Comparison of ENCODE assay signal across 11 cellular contexts in the genomic region with DNA sequence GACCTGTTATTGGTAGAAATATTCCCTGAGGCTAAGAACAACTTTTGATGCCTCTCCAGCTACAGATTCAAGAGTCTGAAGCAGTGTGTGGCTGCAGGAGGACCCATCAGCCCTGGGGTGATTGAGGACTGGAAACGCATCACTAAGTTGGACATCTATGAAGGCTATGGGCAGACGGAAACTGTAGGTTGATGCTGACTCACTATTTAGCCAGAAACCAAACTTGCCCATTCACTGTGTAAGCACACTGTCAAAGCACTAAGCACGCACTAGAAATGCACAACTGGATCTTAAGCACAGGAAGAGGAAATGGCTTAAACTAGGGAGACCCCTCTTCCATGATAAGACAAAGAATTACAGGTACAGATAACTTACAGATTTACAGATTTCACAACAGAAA. TPM values are rescaled to one million over a fixed set of nuclear protein-coding genes. Genes with fewer than 3 reads are reported as not detected.
DNase-seq lines count a peak whose midpoint lies in the region; ATAC-seq and TF ChIP-seq lines count a peak whose summit lies in the region.
"Had no signal": no experiment of that assay in that cellular context is flagged by ENCODE, and none has a peak within 500 bp of the region (broad histone marks: within the 10 kb centered on the region; RNA-seq: fewer than 3 reads in every experiment).

No MANE protein-coding gene starts in this region.

- H3K4me2 ChIP-seq in mammary epithelial cell (ENCODE audit: insufficient read depth, low read depth, low read length) (peak overlapping the region; percentile 29), SK-N-SH (no peak overlapping the region)

- no peaks in the 10 kb centered on the region for H3K27me3 ChIP-seq in mammary epithelial cell (ENCODE audit: insufficient read depth, low read length)
- no peaks in the 10 kb centered on the region for H3K27me3 ChIP-seq in SK-N-SH (ENCODE audit: insufficient read depth)
- H3K27me3 ChIP-seq in WERI-Rb-1 (ENCODE audit: insufficient read depth, low read depth, severe bottlenecking): no peaks in the 10 kb centered on the region

- H3K27ac ChIP-seq in mammary epithelial cell (ENCODE audit: insufficient read depth, low read depth, low read length): peak overlapping the region; percentile 83
- no peak overlapping the region for H3K27ac ChIP-seq in SK-N-SH (ENCODE audit: low read depth in 2 of 2, low read length in 1 of 2)
- no peak overlapping the region for H3K27ac ChIP-seq in WERI-Rb-1

- ATAC-seq in GM21515 (IDR thresholded peaks at IDR 0.05; ENCODE audit: unreplicated experiment): peak; percentile 64
- peak; percentile 90 for ATAC-seq in HG03378 (IDR thresholded peaks at IDR 0.05; ENCODE audit: unreplicated experiment)

- TF ChIP-seq CTCF in mammary epithelial cell (conservative IDR thresholded peaks at IDR 0.05 in 1 of 2, IDR thresholded peaks at IDR 0.05 in 1 of 2; ENCODE audit: extremely low read depth in 1 of 2, insufficient read depth in 1 of 2, low read depth in 1 of 2, low read length in 2 of 2) (no peak), SK-N-SH (IDR thresholded peaks at IDR 0.05) (no peak), WERI-Rb-1 (IDR thresholded peaks at IDR 0.05; ENCODE audit: low read depth, low read length) (no peak)

- no peaks in the 10 kb centered on the region for H3F3A ChIP-seq in SK-N-SH (replicated peaks; ENCODE audit: insufficient read depth)

- no peaks in the 10 kb centered on the region for H3K9me2 ChIP-seq in SK-N-SH

- peak overlapping the region; percentile 47 for H3K9ac ChIP-seq in mammary epithelial cell (ENCODE audit: insufficient read depth, low read length)
- no peak overlapping the region for H3K9ac ChIP-seq in SK-N-SH

- TF ChIP-seq EP300 in SK-N-SH (IDR thresholded peaks at IDR 0.05; ENCODE audit: borderline replicate concordance in 1 of 2, low read depth in 1 of 2, low read length in 1 of 2): no peak

- H3K4me3 ChIP-seq in mammary epithelial cell (replicated peaks in 1 of 3; ENCODE audit: insufficient read depth in 1 of 3, low read depth in 2 of 3, low read length in 3 of 3) (no peak overlapping the region), SK-N-SH (ENCODE audit: low read depth in 2 of 2, low read length in 1 of 2) (no peak overlapping the region), WERI-Rb-1 (ENCODE audit: low read depth, low read length) (no peak overlapping the region)

- H3K9me3 ChIP-seq in mammary epithelial cell (replicated peaks; ENCODE audit: insufficient read depth, low read length) (no peaks in the 10 kb centered on the region), SK-N-SH (0 out of 2 replicates have a peak, but pooled peaks cover 4% of the 10 kb centered on the region), WERI-Rb-1 (ENCODE audit: severe bottlenecking) (no peaks in the 10 kb centered on the region)

- TF ChIP-seq RAD21 in SK-N-SH (IDR thresholded peaks at IDR 0.05; ENCODE audit: low read length): no peak

- H2AFZ ChIP-seq in mammary epithelial cell (ENCODE audit: low read depth, low read length): peak overlapping the region; percentile 67
- no peak overlapping the region for H2AFZ ChIP-seq in SK-N-SH (ENCODE audit: low read depth)

- CTCF ChIA-PET in mammary epithelial cell (lab: Charles Lee; ENCODE audit: low non-redundant PET) (no interaction called here), SK-N-SH (lab: Yijun Ruan, JAX) (no interaction called here)

- intact Hi-C loops in mammary epithelial cell (cut with micrococcal nuclease): no loop called here

- POLR2A ChIA-PET in SK-N-SH (lab: Yijun Ruan, JAX): no interaction called here

- dilution Hi-C loops in mammary epithelial cell (cut with HindIII; ENCODE audit: low sequenced_read_pairs): no loop called here

- 15% methylated on average over 3 of the region's 3 CpGs for WGBS in mammary epithelial cell (ENCODE audit: low coverage, missing lambda C conversion rate)
- 69% methylated on average over 3 of the region's 3 CpGs for WGBS in SK-N-SH (ENCODE audit: low lambda C conversion rate)

- no TSS peak for BruUV-seq in mammary epithelial cell (replicated peaks; lab: Mats Ljungman, UMichigan)

- H3K4me1 ChIP-seq in mammary epithelial cell (ENCODE audit: insufficient read depth, low read length) (peaks cover 34% of the 10 kb centered on the region), SK-N-SH (ENCODE audit: control insufficient read depth in 1 of 2, insufficient read depth in 2 of 2, low read depth in 1 of 2, low read length in 1 of 2) (peaks cover 0 to 3% of the 10 kb centered on the region in 2 experiments; a peak in 1 of 4 replicates)

- H4K20me1 ChIP-seq in mammary epithelial cell (ENCODE audit: insufficient read depth, low read length) (no peaks in the 10 kb centered on the region), SK-N-SH (ENCODE audit: insufficient read depth) (no peaks in the 10 kb centered on the region)

- in situ Hi-C loops in mammary epithelial cell (cut with MboI; ENCODE audit: low sequenced_read_pairs in 2 of 2): no loop called here

- H3K79me2 ChIP-seq in mammary epithelial cell (ENCODE audit: insufficient read depth, low read length) (no peaks in the 10 kb centered on the region), SK-N-SH (ENCODE audit: insufficient read depth) (no peaks in the 10 kb centered on the region)

- DNase-seq in DMS53 treated with DMSO at 0.1 percent for 48 hours (lab: John Stamatoyannopoulos, UW; ENCODE audit: unreplicated experiment): peak; percentile 43
- peak; percentile 92 for DNase-seq in mammary epithelial cell
- DNase-seq in SK-N-SH: no peak
- no peak for DNase-seq in WERI-Rb-1
- DNase-seq in T-helper 2 cell: no peak
- DNase-seq in NCI-H69 (lab: John Stamatoyannopoulos, UW): no peak
- DNase-seq: AML-193, aorta had no signal

- H3K36me3 ChIP-seq in mammary epithelial cell (ENCODE audit: insufficient read depth, low read length): no peaks in the 10 kb centered on the region
- no peaks in the 10 kb centered on the region for H3K36me3 ChIP-seq in SK-N-SH (replicated peaks in 1 of 2; ENCODE audit: control insufficient read depth in 1 of 2, insufficient read depth in 2 of 2, low read length in 1 of 2)
- no peaks in the 10 kb centered on the region for H3K36me3 ChIP-seq in WERI-Rb-1

TF ChIP-seq in SK-N-SH, 30 proteins besides CTCF, POLR2A, EP300 and RAD21 (continues in another document):
- TF ChIP-seq EZH2phosphoT487 (IDR thresholded peaks at IDR 0.05; ENCODE audit: borderline replicate concordance, low read depth) (no peak), TCF12 (IDR thresholded peaks at IDR 0.05) (no peak), YY1 (IDR thresholded peaks at IDR 0.05; ENCODE audit: low read depth) (no peak), MEF2A (IDR thresholded peaks at IDR 0.05; ENCODE audit: borderline replicate concordance, low read depth) (no peak), RFX5 (IDR thresholded peaks at IDR 0.05; ENCODE audit: low read length) (no peak), FOXJ3 (CRISPR knock-in tag; IDR thresholded peaks at IDR 0.05) (no peak), RCOR1 (IDR thresholded peaks at IDR 0.05; ENCODE audit: low read length) (no peak)
- TF ChIP-seq, protein P1, sequence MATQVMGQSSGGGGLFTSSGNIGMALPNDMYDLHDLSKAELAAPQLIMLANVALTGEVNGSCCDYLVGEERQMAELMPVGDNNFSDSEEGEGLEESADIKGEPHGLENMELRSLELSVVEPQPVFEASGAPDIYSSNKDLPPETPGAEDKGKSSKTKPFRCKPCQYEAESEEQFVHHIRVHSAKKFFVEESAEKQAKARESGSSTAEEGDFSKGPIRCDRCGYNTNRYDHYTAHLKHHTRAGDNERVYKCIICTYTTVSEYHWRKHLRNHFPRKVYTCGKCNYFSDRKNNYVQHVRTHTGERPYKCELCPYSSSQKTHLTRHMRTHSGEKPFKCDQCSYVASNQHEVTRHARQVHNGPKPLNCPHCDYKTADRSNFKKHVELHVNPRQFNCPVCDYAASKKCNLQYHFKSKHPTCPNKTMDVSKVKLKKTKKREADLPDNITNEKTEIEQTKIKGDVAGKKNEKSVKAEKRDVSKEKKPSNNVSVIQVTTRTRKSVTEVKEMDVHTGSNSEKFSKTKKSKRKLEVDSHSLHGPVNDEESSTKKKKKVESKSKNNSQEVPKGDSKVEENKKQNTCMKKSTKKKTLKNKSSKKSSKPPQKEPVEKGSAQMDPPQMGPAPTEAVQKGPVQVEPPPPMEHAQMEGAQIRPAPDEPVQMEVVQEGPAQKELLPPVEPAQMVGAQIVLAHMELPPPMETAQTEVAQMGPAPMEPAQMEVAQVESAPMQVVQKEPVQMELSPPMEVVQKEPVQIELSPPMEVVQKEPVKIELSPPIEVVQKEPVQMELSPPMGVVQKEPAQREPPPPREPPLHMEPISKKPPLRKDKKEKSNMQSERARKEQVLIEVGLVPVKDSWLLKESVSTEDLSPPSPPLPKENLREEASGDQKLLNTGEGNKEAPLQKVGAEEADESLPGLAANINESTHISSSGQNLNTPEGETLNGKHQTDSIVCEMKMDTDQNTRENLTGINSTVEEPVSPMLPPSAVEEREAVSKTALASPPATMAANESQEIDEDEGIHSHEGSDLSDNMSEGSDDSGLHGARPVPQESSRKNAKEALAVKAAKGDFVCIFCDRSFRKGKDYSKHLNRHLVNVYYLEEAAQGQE (IDR thresholded peaks at IDR 0.05; ENCODE audit: low read depth, low read length): no peak
- TF ChIP-seq, protein P2, sequence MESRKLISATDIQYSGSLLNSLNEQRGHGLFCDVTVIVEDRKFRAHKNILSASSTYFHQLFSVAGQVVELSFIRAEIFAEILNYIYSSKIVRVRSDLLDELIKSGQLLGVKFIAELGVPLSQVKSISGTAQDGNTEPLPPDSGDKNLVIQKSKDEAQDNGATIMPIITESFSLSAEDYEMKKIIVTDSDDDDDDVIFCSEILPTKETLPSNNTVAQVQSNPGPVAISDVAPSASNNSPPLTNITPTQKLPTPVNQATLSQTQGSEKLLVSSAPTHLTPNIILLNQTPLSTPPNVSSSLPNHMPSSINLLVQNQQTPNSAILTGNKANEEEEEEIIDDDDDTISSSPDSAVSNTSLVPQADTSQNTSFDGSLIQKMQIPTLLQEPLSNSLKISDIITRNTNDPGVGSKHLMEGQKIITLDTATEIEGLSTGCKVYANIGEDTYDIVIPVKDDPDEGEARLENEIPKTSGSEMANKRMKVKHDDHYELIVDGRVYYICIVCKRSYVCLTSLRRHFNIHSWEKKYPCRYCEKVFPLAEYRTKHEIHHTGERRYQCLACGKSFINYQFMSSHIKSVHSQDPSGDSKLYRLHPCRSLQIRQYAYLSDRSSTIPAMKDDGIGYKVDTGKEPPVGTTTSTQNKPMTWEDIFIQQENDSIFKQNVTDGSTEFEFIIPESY (IDR thresholded peaks at IDR 0.05; ENCODE audit: borderline replicate concordance, low read depth): no peak

RNA-seq across cellular contexts. Expression of a gene that starts 20.8 kb away (rescaled TPM):
- not detected for total RNA-seq in mammary epithelial cell
- polyA plus RNA-seq in mammary epithelial cell (not detected), SK-N-SH (2012; rRNA removed) (not detected in 2 replicates)
- polyA minus RNA-seq in mammary epithelial cell: not detected
- not detected in 2 replicates for polyA plus RNA-seq in SK-N-SH (2012; cell fraction: cytosol; rRNA removed)
- not detected in 2 replicates for polyA plus RNA-seq in SK-N-SH (2012; cell fraction: nucleus; rRNA removed)
- total RNA-seq: activated CD8-positive, alpha-beta memory T cell treated with anti-CD3 and anti-CD28 coated beads for 36 hours had no signal
- polyA plus RNA-seq: aorta had no signal

Comparison
In these comparisons a context has a peak if more than half of its experiments do, and no peak if none do; other contexts are left out.
1. DNase-seq: peak in DMS53 treated with DMSO at 0.1 percent for 48 hours (single experiment) and mammary epithelial cell (single experiment); none in SK-N-SH (single experiment), WERI-Rb-1 (single experiment), T-helper 2 cell (0 of 5) and NCI-H69 (single experiment).